8 cellular contexts compared by ENCODE assay signal in the genomic region with DNA sequence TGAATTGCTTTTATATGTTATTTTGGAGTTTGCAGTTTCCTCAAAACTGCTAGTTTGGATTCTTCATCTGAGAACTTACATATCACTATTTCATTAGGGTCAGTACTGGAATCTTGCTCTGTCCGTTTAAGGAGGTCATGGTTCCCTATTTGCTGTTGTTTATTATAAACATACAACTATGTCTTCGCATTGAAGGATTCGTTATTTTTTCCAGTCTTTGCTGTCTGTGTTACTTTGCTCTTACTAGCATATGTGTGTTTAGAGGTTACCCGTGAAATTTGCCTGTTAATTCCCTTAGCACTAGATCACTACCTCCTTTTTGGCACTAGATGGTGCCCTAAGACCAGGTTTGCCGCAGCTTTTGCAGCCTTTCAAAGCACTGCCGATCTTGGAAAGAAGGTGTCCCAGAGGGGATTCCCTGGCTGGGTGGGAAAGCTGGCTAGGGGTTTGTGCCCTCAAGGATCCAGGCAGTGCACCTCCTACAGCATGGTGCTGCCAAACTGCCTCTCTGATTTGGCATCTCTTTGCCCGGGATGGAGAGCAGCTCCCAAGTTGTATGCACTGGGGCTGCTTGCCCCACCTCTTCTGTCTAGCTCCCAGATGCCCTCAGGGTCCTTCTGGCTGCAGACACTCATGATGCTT.
DNase-seq lines count a peak whose midpoint lies in the region; ATAC-seq, FAIRE-seq and TF ChIP-seq lines count a peak whose summit lies in the region.

No MANE protein-coding gene starts in this region.

- peak overlapping the region; percentile 97 for H2AFZ ChIP-seq in GM12878 (ENCODE audit: control insufficient read depth, low read depth, low read length)

- no peaks in the 10 kb centered on the region for H3K36me3 ChIP-seq in GM12878 (ENCODE audit: control insufficient read depth in 2 of 2, insufficient read depth in 2 of 2, low read length in 1 of 2)

- H3K4me2 ChIP-seq in GM12878 (ENCODE audit: control insufficient read depth, insufficient read depth): peak overlapping the region; percentile 72

- 2% methylated on average over 7 of the region's 7 CpGs for WGBS in GM12878 (ENCODE audit: insufficient coverage, insufficient replicate concordance, low lambda C conversion rate, missing lambda C conversion rate)

- H3K79me2 ChIP-seq in GM12878 (ENCODE audit: control insufficient read depth, insufficient read depth, low read length): no peaks in the 10 kb centered on the region

- H3K4me3 Mint-ChIP-seq in immature natural killer cell: peak overlapping the region; percentile 83 to 87 (median 85)

- H3K4me3 ChIP-seq in GM12878: peak overlapping the region; percentile 62

- no peaks in the 10 kb centered on the region for H4K20me1 ChIP-seq in GM12878 (ENCODE audit: control insufficient read depth, insufficient read depth)

- peaks cover 0 to 5% (median 2%) of the 10 kb centered on the region in 3 donors for H3K27me3 Mint-ChIP-seq in immature natural killer cell (ENCODE audit: low read depth in 3 of 3)

- SMC1A ChIA-PET in GM12878 (lab: Charles Lee; ENCODE audit: uncharacterized antibody, unreplicated experiment): interaction anchor here (0.7 to 4.6 kb wide), 49 partner anchors 10 to 547 kb away, joined by 3 to 53 read pairs (median 4); no protein-coding TSS in a partner anchor

- peak overlapping the region; percentile 41 for H3K9ac ChIP-seq in GM12878 (ENCODE audit: control insufficient read depth, insufficient read depth, low read length)

- TF ChIP-seq CTCF in GM12878 (IDR thresholded peaks at IDR 0.05 in 2 of 3, conservative IDR thresholded peaks at IDR 0.05 in 1 of 3; ENCODE audit: control insufficient read depth in 2 of 3, extremely low read depth in 1 of 3, insufficient read depth in 1 of 3, low read depth in 3 of 3, low read length in 3 of 3): peak; percentile 70 to 92 (median 85)

- no peaks in the 10 kb centered on the region for H3K27me3 ChIP-seq in GM12878 (replicated peaks in 1 of 2; ENCODE audit: control insufficient read depth in 2 of 2, insufficient read depth in 2 of 2, low read length in 1 of 2)

- no peak; the same call in 1 of the 2 replicates for TF ChIP-seq POLR2A in GM12878 (IDR thresholded peaks at IDR 0.05; ENCODE audit: low read depth, low read length)

- peaks cover 8% of the 10 kb centered on the region for H3K4me1 ChIP-seq in GM12878 (ENCODE audit: control insufficient read depth, insufficient read depth, low read length)

- peaks cover 4 to 9% (median 6%) of the 10 kb centered on the region in 6 donors for H3K9me3 Mint-ChIP-seq in immature natural killer cell

- H3K27ac ChIP-seq in GM12878 (ENCODE audit: control insufficient read depth, insufficient read depth): peak overlapping the region; percentile 71

- intact Hi-C loops in GM12878 (cut with micrococcal nuclease; ENCODE audit: unreplicated experiment): loop anchor here (1.0 to 10.0 kb wide), 7 partner anchors 104 to 547 kb away; a partner anchor contains a TSS

- no peak for TF ChIP-seq EP300 in GM12878 (IDR thresholded peaks at IDR 0.05; ENCODE audit: borderline replicate concordance in 1 of 2, control insufficient read depth in 1 of 2, low read depth in 2 of 2, low read length in 2 of 2)

- H3K36me3 Mint-ChIP-seq in immature natural killer cell: peaks cover 0 to 6% (median 3%) of the 10 kb centered on the region in 3 donors

- RAD21 ChIA-PET in GM12878 (lab: Charles Lee; ENCODE audit: unreplicated experiment): interaction anchor here (0.6 to 4.1 kb wide), 26 partner anchors 13 to 546 kb away, joined by 3 to 45 read pairs (median 4); a partner anchor contains a TSS

- H3K4me1 Mint-ChIP-seq in immature natural killer cell: peaks cover 8 to 9% of the 10 kb centered on the region in 2 donors

- in situ Hi-C loops in GM12878 (cut with MboI): loop anchor here (5.0 to 10.0 kb wide), 4 partner anchors 222 to 542 kb away; a partner anchor contains a TSS

- H3K27ac Mint-ChIP-seq in immature natural killer cell: peak overlapping the region in 3 of 6 donors; percentile 20 to 72 (median 71)

- peak; percentile 66 for FAIRE-seq in GM12878 (lab: Jason Lieb, UNC)

- CTCF ChIA-PET in GM12878 (lab: Yijun Ruan, JAX): interaction anchor here (0.6 to 4.1 kb wide), 38 partner anchors 8 to 1025 kb away, joined by 3 to 77 read pairs (median 4); no protein-coding TSS in a partner anchor

- no peaks in the 10 kb centered on the region; the same call in 2 of the 3 replicates for H3K9me3 ChIP-seq in GM12878 (replicated peaks; ENCODE audit: control insufficient read depth, insufficient read depth, low read length)

- ATAC-seq in HG02763 (IDR thresholded peaks at IDR 0.05; ENCODE audit: unreplicated experiment) (peak; percentile 69), GM12878 (peak; percentile 95)

- TF ChIP-seq RAD21 in GM12878 (IDR thresholded peaks at IDR 0.05; ENCODE audit: insufficient read depth, low read depth, low read length): peak; percentile 99

- BruUV-seq in GM12878 (replicated peaks; lab: Mats Ljungman, UMichigan): no TSS peak

- POLR2A ChIA-PET in GM12878 (lab: Charles Lee): no interaction called here

- DNase-seq in NK-92 treated with Interleukin-12 subunit alpha and Interleukin-12 subunit beta, amount 100 ng/mL, for 24 hours (lab: John Stamatoyannopoulos, UW): peak; percentile 1
- DNase-seq in NK-92 (lab: John Stamatoyannopoulos, UW; ENCODE audit: unreplicated experiment): no peak
- DNase-seq in NCI-H1417 treated with DMSO at 0.1 percent for 48 hours (lab: John Stamatoyannopoulos, UW): peak; percentile 15
- peak; percentile 72 for DNase-seq in T1000 (lab: John Stamatoyannopoulos, UW)
- peak; percentile 73 for DNase-seq in GM12878 (ENCODE audit: low read depth, low spot score)
- DNase-seq in immature natural killer cell: peak; percentile 60 to 70 (median 66)
- peak; percentile 30 to 54 for DNase-seq in stimulated activated CD4-positive, alpha-beta T cell treated with anti-CD3 and anti-CD28 coated beads, Interleukin-1b, Interleukin-23, amount 100 ng/mL, for 4 hours (ENCODE audit: low read depth in 2 of 2)

TF ChIP-seq in GM12878, 131 proteins besides CTCF, POLR2A, EP300 and RAD21 (continues in another document):
- TF ChIP-seq, protein P1, sequence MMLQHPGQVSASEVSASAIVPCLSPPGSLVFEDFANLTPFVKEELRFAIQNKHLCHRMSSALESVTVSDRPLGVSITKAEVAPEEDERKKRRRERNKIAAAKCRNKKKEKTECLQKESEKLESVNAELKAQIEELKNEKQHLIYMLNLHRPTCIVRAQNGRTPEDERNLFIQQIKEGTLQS (IDR thresholded peaks at IDR 0.05; ENCODE audit: borderline replicate concordance, extremely low read depth, low read depth, low read length): no peak
- TF ChIP-seq POU2F2 (IDR thresholded peaks at IDR 0.05; ENCODE audit: borderline replicate concordance, low read depth, low read length): peak; percentile 64; the same call in 2 of the 3 replicates
- no peak for TF ChIP-seq CREB1 (IDR thresholded peaks at IDR 0.05; ENCODE audit: low read depth)
- TF ChIP-seq, protein P2, sequence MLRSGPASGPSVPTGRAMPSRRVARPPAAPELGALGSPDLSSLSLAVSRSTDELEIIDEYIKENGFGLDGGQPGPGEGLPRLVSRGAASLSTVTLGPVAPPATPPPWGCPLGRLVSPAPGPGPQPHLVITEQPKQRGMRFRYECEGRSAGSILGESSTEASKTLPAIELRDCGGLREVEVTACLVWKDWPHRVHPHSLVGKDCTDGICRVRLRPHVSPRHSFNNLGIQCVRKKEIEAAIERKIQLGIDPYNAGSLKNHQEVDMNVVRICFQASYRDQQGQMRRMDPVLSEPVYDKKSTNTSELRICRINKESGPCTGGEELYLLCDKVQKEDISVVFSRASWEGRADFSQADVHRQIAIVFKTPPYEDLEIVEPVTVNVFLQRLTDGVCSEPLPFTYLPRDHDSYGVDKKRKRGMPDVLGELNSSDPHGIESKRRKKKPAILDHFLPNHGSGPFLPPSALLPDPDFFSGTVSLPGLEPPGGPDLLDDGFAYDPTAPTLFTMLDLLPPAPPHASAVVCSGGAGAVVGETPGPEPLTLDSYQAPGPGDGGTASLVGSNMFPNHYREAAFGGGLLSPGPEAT (IDR thresholded peaks at IDR 0.05; ENCODE audit: low read depth): no peak; the same call in 1 of the 2 replicates
- no peak for TF ChIP-seq CREM (IDR thresholded peaks at IDR 0.05; ENCODE audit: low read depth)
- TF ChIP-seq TCF3 (IDR thresholded peaks at IDR 0.05; ENCODE audit: borderline replicate concordance, insufficient read depth, low read depth, low read length): no peak
- TF ChIP-seq MEF2A (IDR thresholded peaks at IDR 0.05; ENCODE audit: insufficient read depth, low read depth, low read length): 0 out of 2 replicates have a peak, but pooled peaks have one; percentile 28
- TF ChIP-seq RUNX3 (IDR thresholded peaks at IDR 0.05; ENCODE audit: low read length): 0 out of 2 replicates have a peak, but pooled peaks have one; percentile 28
- TF ChIP-seq RBBP5 (conservative IDR thresholded peaks at IDR 0.05): no peak
- TF ChIP-seq, protein P3, sequence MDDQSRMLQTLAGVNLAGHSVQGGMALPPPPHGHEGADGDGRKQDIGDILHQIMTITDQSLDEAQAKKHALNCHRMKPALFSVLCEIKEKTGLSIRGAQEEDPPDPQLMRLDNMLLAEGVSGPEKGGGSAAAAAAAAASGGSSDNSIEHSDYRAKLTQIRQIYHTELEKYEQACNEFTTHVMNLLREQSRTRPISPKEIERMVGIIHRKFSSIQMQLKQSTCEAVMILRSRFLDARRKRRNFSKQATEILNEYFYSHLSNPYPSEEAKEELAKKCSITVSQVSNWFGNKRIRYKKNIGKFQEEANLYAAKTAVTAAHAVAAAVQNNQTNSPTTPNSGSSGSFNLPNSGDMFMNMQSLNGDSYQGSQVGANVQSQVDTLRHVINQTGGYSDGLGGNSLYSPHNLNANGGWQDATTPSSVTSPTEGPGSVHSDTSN (IDR thresholded peaks at IDR 0.05; ENCODE audit: insufficient replicate concordance, low read depth, low read length): no peak
- no peak for TF ChIP-seq MTA2 (IDR thresholded peaks at IDR 0.05; ENCODE audit: low read depth)
- TF ChIP-seq, protein P4, sequence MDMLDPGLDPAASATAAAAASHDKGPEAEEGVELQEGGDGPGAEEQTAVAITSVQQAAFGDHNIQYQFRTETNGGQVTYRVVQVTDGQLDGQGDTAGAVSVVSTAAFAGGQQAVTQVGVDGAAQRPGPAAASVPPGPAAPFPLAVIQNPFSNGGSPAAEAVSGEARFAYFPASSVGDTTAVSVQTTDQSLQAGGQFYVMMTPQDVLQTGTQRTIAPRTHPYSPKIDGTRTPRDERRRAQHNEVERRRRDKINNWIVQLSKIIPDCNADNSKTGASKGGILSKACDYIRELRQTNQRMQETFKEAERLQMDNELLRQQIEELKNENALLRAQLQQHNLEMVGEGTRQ (IDR thresholded peaks at IDR 0.05; ENCODE audit: borderline replicate concordance, low read depth, low read length): no peak
- TF ChIP-seq SMC3 (IDR thresholded peaks at IDR 0.05; ENCODE audit: borderline replicate concordance, low read length): peak; percentile 97
- peak; percentile 67 for TF ChIP-seq IKZF1 (conservative IDR thresholded peaks at IDR 0.05)
- TF ChIP-seq BMI1 (IDR thresholded peaks at IDR 0.05; ENCODE audit: borderline replicate concordance): no peak
- 0 out of 2 replicates have a peak, but pooled peaks have one; percentile 44 for TF ChIP-seq LARP7 (IDR thresholded peaks at IDR 0.05)
- TF ChIP-seq RB1 (IDR thresholded peaks at IDR 0.05; ENCODE audit: borderline replicate concordance): peak; percentile 87
